Comparison of ENCODE assay signal across 25 cellular contexts in genomic region chr20:45647441-45648050, GRCh38. TPM values are rescaled to one million over a fixed set of nuclear protein-coding genes. Genes with fewer than 3 reads are reported as not detected.
DNase-seq lines count a peak whose midpoint lies in the region; ATAC-seq, FAIRE-seq and TF ChIP-seq lines count a peak whose summit lies in the region.
"Had no signal": no experiment of that assay in that cellular context is flagged by ENCODE, and none has a peak within 500 bp of the region (broad histone marks: within the 10 kb centered on the region; RNA-seq: fewer than 3 reads in every experiment).

No MANE protein-coding gene starts in this region.

- H2BK120ac ChIP-seq in H9 (ENCODE audit: low read depth, low read length, poor library complexity, severe bottlenecking): no peak overlapping the region

- no peaks in the 10 kb centered on the region for H3K79me1 ChIP-seq in H9 (ENCODE audit: insufficient read depth, low read depth, low read length, poor library complexity, severe bottlenecking)

- H3K4me2 ChIP-seq in H9 (ENCODE audit: insufficient read depth, insufficient read length, low read length): no peak overlapping the region
- no peak overlapping the region for H3K4me2 ChIP-seq in HepG2 (ENCODE audit: low read depth, low read length)
- no peak overlapping the region for H3K4me2 ChIP-seq in osteoblast (ENCODE audit: insufficient read depth, low read length)

- in situ Hi-C loops in HepG2 (cut with HindIII; ENCODE audit: extremely low pct_ligation_motif_present, low pct_unique_long_range_greater_than_20kb): no loop called here

- H3K23me2 ChIP-seq in H9 (ENCODE audit: insufficient read length, low read depth, low read length, poor library complexity, severe bottlenecking): no peaks in the 10 kb centered on the region

- no peak for DNase-seq in H9
- peak; percentile 70 for DNase-seq in RWPE2 (ENCODE audit: low spot score)
- DNase-seq in HepG2 (ENCODE audit: low spot score): no peak
- peak; percentile 17 for DNase-seq in osteoblast (ENCODE audit: insufficient read length, low spot score, missing footprints)
- DNase-seq in Peyer's patch: no peak
- no peak for DNase-seq in occipital lobe (lab: John Stamatoyannopoulos, UW)
- no peak for DNase-seq in GDM1 (lab: John Stamatoyannopoulos, UW)
- DNase-seq: BE2C; C1 segment of cervical spinal cord; CD4-positive, CD25-positive, alpha-beta regulatory T cell; CD8-positive, alpha-beta memory T cell; COR-L47; DMS 273 treated with DMSO at 0.1 percent for 48 hours; DMS53; DND-41; EL; GM23248; HFFc6 had no signal

- H2BK15ac ChIP-seq in H9 (ENCODE audit: low read depth, low read length): no peak overlapping the region

- peaks cover 21 to 29% of the 10 kb centered on the region in 2 experiments for H3K9me3 Mint-ChIP-seq in H9
- H3K9me3 Mint-ChIP-seq: CD8-positive, alpha-beta memory T cell; HFFc6 had no signal

- H2BK20ac ChIP-seq in H9 (ENCODE audit: low read depth, low read length, poor library complexity, severe bottlenecking): no peak overlapping the region

- TF ChIP-seq EP300 in HepG2 (IDR thresholded peaks at IDR 0.05; ENCODE audit: low read depth in 2 of 2, low read length in 2 of 2) (no peak), HepG2 (CRISPR knock-in tag; IDR thresholded peaks at IDR 0.05; ENCODE audit: borderline replicate concordance) (no peak)

- H3K4me3 Mint-ChIP-seq in H9: no peak overlapping the region
- H3K4me3 Mint-ChIP-seq: CD8-positive, alpha-beta memory T cell; HFFc6 had no signal

- H3K4me1 ChIP-seq in H9 (ENCODE audit: insufficient read depth, low read length): no peaks in the 10 kb centered on the region; the same call in 1 of the 2 replicates
- no peaks in the 10 kb centered on the region for H3K4me1 ChIP-seq in RWPE2 (ENCODE audit: insufficient read depth, poor library complexity, severe bottlenecking)
- H3K4me1 ChIP-seq in HepG2 (ENCODE audit: insufficient read depth, low read length): peaks cover 9% of the 10 kb centered on the region
- no peaks in the 10 kb centered on the region for H3K4me1 ChIP-seq in osteoblast (ENCODE audit: insufficient read depth, low read length)
- H3K4me1 ChIP-seq in Peyer's patch: no peaks in the 10 kb centered on the region
- H3K4me1 ChIP-seq: BE2C had no signal

- no peak overlapping the region for H3K4ac ChIP-seq in H9 (ENCODE audit: low read depth, low read length)

- FAIRE-seq in HepG2 (lab: Jason Lieb, UNC): no peak
- FAIRE-seq: GM12892, GM18507, H54 had no signal

- ATAC-seq in RWPE2 (ENCODE audit: low read depth) (peak; percentile 33; the same call in 2 of the 3 replicates), HepG2 (peak; percentile 51), HG02840 (IDR thresholded peaks at IDR 0.05; ENCODE audit: low FRiP score, unreplicated experiment) (no peak)
- ATAC-seq: HCT116 had no signal

- H2AFZ ChIP-seq in H9 (ENCODE audit: low read length) (no peak overlapping the region), HepG2 (ENCODE audit: low read length) (no peak overlapping the region), osteoblast (ENCODE audit: low read length) (no peak overlapping the region)
- H2AFZ ChIP-seq: GM23248 had no signal

- POLR2A ChIA-PET in HepG2 (lab: Yijun Ruan, JAX): no interaction called here

- no peak overlapping the region for H3T11ph ChIP-seq in H9 (ENCODE audit: low read length)

- no peak overlapping the region for H3K4me3 ChIP-seq in RWPE2 (ENCODE audit: severe bottlenecking)
- no peak overlapping the region for H3K4me3 ChIP-seq in HepG2 (replicated peaks in 1 of 3; ENCODE audit: insufficient read depth in 1 of 3, low read depth in 2 of 3, low read length in 3 of 3)
- H3K4me3 ChIP-seq in osteoblast (ENCODE audit: insufficient read depth, low read length): no peak overlapping the region
- H3K4me3 ChIP-seq in Peyer's patch: no peak overlapping the region
- H3K4me3 ChIP-seq: GM23248 had no signal

- H3K36me3 ChIP-seq in RWPE2 (ENCODE audit: low read depth) (no peaks in the 10 kb centered on the region), HepG2 (replicated peaks in 1 of 2; ENCODE audit: control insufficient read depth in 1 of 2, insufficient read depth in 2 of 2, low read length in 2 of 2) (no peaks in the 10 kb centered on the region), osteoblast (ENCODE audit: insufficient read depth, low read length) (no peaks in the 10 kb centered on the region), Peyer's patch (no peaks in the 10 kb centered on the region)
- H3K36me3 ChIP-seq: BE2C had no signal

- H2BK5ac ChIP-seq in H9 (ENCODE audit: insufficient read length, low read length): no peak overlapping the region

- TF ChIP-seq POLR2A in HepG2 (IDR thresholded peaks at IDR 0.05; ENCODE audit: insufficient read depth in 1 of 2, low read depth in 2 of 2, low read length in 2 of 2) (no peak), Peyer's patch (IDR thresholded peaks at IDR 0.05) (no peak)

- no peak overlapping the region for H2BK12ac ChIP-seq in H9 (ENCODE audit: insufficient read length, low read depth, low read length)

- H4K20me1 ChIP-seq in H9 (ENCODE audit: control insufficient read depth, insufficient read depth, insufficient read length) (no peaks in the 10 kb centered on the region), HepG2 (ENCODE audit: insufficient read depth, low read length) (no peaks in the 10 kb centered on the region), osteoblast (ENCODE audit: insufficient read depth, low read length) (no peaks in the 10 kb centered on the region)

- no CpG with 5 or more reads among the region's 1 CpG for WGBS in H9 (ENCODE audit: extremely low coverage, insufficient read length, low lambda C conversion rate)
- WGBS in HepG2 (ENCODE audit: low lambda C conversion rate): 0% methylated on average over 1 of the region's 1 CpG

- no peak for TF ChIP-seq RAD21 in HepG2 (CRISPR knock-in tag; IDR thresholded peaks at IDR 0.05)

- H3K9ac ChIP-seq in H9 (ENCODE audit: extremely low read depth, insufficient read length, low read length) (no peak overlapping the region), HepG2 (ENCODE audit: insufficient read depth, low read depth, low read length) (no peak overlapping the region)
- H3K9ac ChIP-seq: GM23248 had no signal

- intact Hi-C loops in HepG2 (cut with micrococcal nuclease; ENCODE audit: unreplicated experiment): no loop called here

- H3K36me3 Mint-ChIP-seq in H9 (ENCODE audit: insufficient read depth in 1 of 3, low read depth in 3 of 3): peaks cover 13 to 16% (median 15%) of the 10 kb centered on the region in 3 experiments
- H3K36me3 Mint-ChIP-seq: CD4-positive, CD25-positive, alpha-beta regulatory T cell; CD8-positive, alpha-beta memory T cell had no signal

- H3K4me1 Mint-ChIP-seq in H9: peaks cover 10% of the 10 kb centered on the region in 2 experiments
- H3K4me1 Mint-ChIP-seq: CD8-positive, alpha-beta memory T cell had no signal

- H4K5ac ChIP-seq in H9 (ENCODE audit: insufficient read length, low read depth, low read length): no peak overlapping the region

- no peaks in the 10 kb centered on the region for H3K9me3 ChIP-seq in H9 (ENCODE audit: control insufficient read depth, low read depth, low read length)
- no peaks in the 10 kb centered on the region for H3K9me3 ChIP-seq in RWPE2 (ENCODE audit: severe bottlenecking)
- H3K9me3 ChIP-seq in HepG2 (ENCODE audit: low read length): no peaks in the 10 kb centered on the region
- H3K9me3 ChIP-seq in osteoblast (ENCODE audit: low read depth, low read length): no peaks in the 10 kb centered on the region
- H3K9me3 ChIP-seq in Peyer's patch: no peaks in the 10 kb centered on the region
- H3K9me3 ChIP-seq: BE2C had no signal

- CTCF ChIA-PET in HepG2 (lab: Yijun Ruan, JAX; ENCODE audit: low intra/inter-chr PET ratio, low total read pairs): no interaction called here

- H3K14ac ChIP-seq in H9 (ENCODE audit: insufficient read depth, low read length): peak overlapping the region; percentile 31; the same call in 1 of the 2 replicates

- H3K27me3 ChIP-seq in H9 (ENCODE audit: insufficient read depth, low read length) (no peaks in the 10 kb centered on the region), RWPE2 (ENCODE audit: insufficient read depth, poor library complexity, severe bottlenecking) (peaks cover 13% of the 10 kb centered on the region), HepG2 (ENCODE audit: control insufficient read depth in 1 of 2, insufficient read depth in 2 of 2, low read length in 2 of 2) (peaks cover 0 to 4% of the 10 kb centered on the region in 2 experiments; a peak in 1 of 5 replicates), osteoblast (ENCODE audit: insufficient read depth, low read length) (no peaks in the 10 kb centered on the region), Peyer's patch (no peaks in the 10 kb centered on the region)
- H3K27me3 ChIP-seq: BE2C had no signal

- no peak overlapping the region for H4K91ac ChIP-seq in H9 (ENCODE audit: insufficient read length, low read depth, low read length)

- H3K27me3 Mint-ChIP-seq in H9 (ENCODE audit: low read depth): no peaks in the 10 kb centered on the region; the same call in 1 of the 2 replicates

- H3K27ac Mint-ChIP-seq in H9: peak overlapping the region in 1 of 3 experiments; percentile 40; a peak in 2 of 7 replicates
- H3K27ac Mint-ChIP-seq: CD4-positive, CD25-positive, alpha-beta regulatory T cell; CD8-positive, alpha-beta memory T cell; HFFc6 had no signal

- no peak overlapping the region for H3K18ac ChIP-seq in H9 (ENCODE audit: insufficient read length, low read depth, low read length)

- no TSS peak for BruUV-seq in HepG2 (replicated peaks; lab: Mats Ljungman, UMichigan)

- no peak overlapping the region for H4K8ac ChIP-seq in H9 (replicated peaks; ENCODE audit: insufficient read length, low read depth, low read length)

- H2AK5ac ChIP-seq in H9 (ENCODE audit: insufficient read length, low read length): no peak overlapping the region

- no peak overlapping the region for H3K27ac ChIP-seq in H9 (ENCODE audit: insufficient read length, low read depth, low read length)
- H3K27ac ChIP-seq in RWPE2 (ENCODE audit: poor library complexity, severe bottlenecking): no peak overlapping the region
- H3K27ac ChIP-seq in HepG2 (ENCODE audit: extremely low read length, insufficient read depth, low read length): no peak overlapping the region
- no peak overlapping the region for H3K27ac ChIP-seq in osteoblast (ENCODE audit: low read depth, low read length)
- H3K27ac ChIP-seq in Peyer's patch: no peak overlapping the region
- H3K27ac ChIP-seq: GM23248 had no signal

- no peak overlapping the region for H3K23ac ChIP-seq in H9 (ENCODE audit: insufficient read length, low read depth, low read length)

- H3K56ac ChIP-seq in H9 (ENCODE audit: insufficient read length, low read depth, low read length): no peak overlapping the region

- TF ChIP-seq CTCF in H9 (conservative IDR thresholded peaks at IDR 0.05) (no peak), RWPE2 (IDR thresholded peaks at IDR 0.05; ENCODE audit: poor library complexity, severe bottlenecking) (no peak), HepG2 (CRISPR knock-in tag; IDR thresholded peaks at IDR 0.05) (no peak), osteoblast (IDR thresholded peaks at IDR 0.05; ENCODE audit: extremely low read depth, low read depth, low read length) (no peak), Peyer's patch (IDR thresholded peaks at IDR 0.05) (no peak)

- H3K79me2 ChIP-seq in H9 (ENCODE audit: insufficient read depth, low read length): no peaks in the 10 kb centered on the region
- no peaks in the 10 kb centered on the region for H3K79me2 ChIP-seq in HepG2 (ENCODE audit: insufficient read depth, low read length)
- no peaks in the 10 kb centered on the region for H3K79me2 ChIP-seq in osteoblast (ENCODE audit: insufficient read depth, low read length)

RNA-seq across cellular contexts. Expression of gene WFDC9, which starts 16.5 kb away (rescaled TPM):
- total RNA-seq in H9 (2021): not detected in 2 replicates
- total RNA-seq in HepG2 (2016; rRNA removed; fragmentation: Illumina TruSeq; extraction: Trizol): not detected in 2 replicates
- not detected in 2 replicates for total RNA-seq in HepG2 (2016; cell fraction: cytosol; rRNA removed; fragmentation: Illumina TruSeq; extraction: Trizol; ENCODE audit: low read depth)
- total RNA-seq in HepG2 (2016; cell fraction: insoluble cytoplasmic fraction; rRNA removed; fragmentation: Illumina TruSeq; extraction: Trizol): not detected in 2 replicates
- total RNA-seq in HepG2 (2016; cell fraction: membrane; rRNA removed; fragmentation: Illumina TruSeq; extraction: Trizol): not detected in 2 replicates
- not detected in 2 replicates for total RNA-seq in HepG2 (2016; cell fraction: nucleus; rRNA removed; fragmentation: Illumina TruSeq; extraction: Trizol)
- not detected in 2 replicates for polyA plus RNA-seq in HepG2 (2011; rRNA removed)
- not detected in 2 replicates for polyA plus RNA-seq in HepG2 (2011; cell fraction: cytosol; rRNA removed)
- polyA plus RNA-seq in HepG2 (2011; cell fraction: nucleus; rRNA removed): not detected in 2 replicates
- not detected in 2 replicates for polyA plus RNA-seq in HepG2 (2012)
- not detected in 2 replicates for polyA plus RNA-seq in HepG2 (2016; cell fraction: cytosol; fragmentation: Illumina TruSeq; extraction: Trizol; ENCODE audit: low read depth)
- polyA plus RNA-seq in HepG2 (2016; cell fraction: insoluble cytoplasmic fraction; fragmentation: Illumina TruSeq; extraction: Trizol; ENCODE audit: low read depth): not detected in 2 replicates
- polyA plus RNA-seq in HepG2 (2016; cell fraction: membrane; fragmentation: Illumina TruSeq; extraction: Trizol; ENCODE audit: low read depth): not detected in 2 replicates
- polyA plus RNA-seq in HepG2 (2016; cell fraction: nucleus; fragmentation: Illumina TruSeq; extraction: Trizol; ENCODE audit: insufficient read depth, low read depth): not detected in 2 replicates
- polyA minus RNA-seq in HepG2 (2011; rRNA and poly(A)+ RNA removed; ENCODE audit: low replicate concordance): not detected in 2 replicates
- polyA minus RNA-seq in HepG2 (2011; cell fraction: cytosol; rRNA and poly(A)+ RNA removed): not detected in 2 replicates
- polyA minus RNA-seq in HepG2 (2011; cell fraction: nucleus; rRNA and poly(A)+ RNA removed): not detected in 2 replicates
- not detected in 2 replicates for total RNA-seq in osteoblast
- total RNA-seq in Peyer's patch: not detected
- not detected for total RNA-seq in occipital lobe
- total RNA-seq: A172; CD4-positive, CD25-positive, alpha-beta regulatory T cell; CD8-positive, alpha-beta memory T cell; G401; GM23248; HFFc6 had no signal
- polyA plus RNA-seq: CD4-positive, CD25-positive, alpha-beta regulatory T cell; CD8-positive, alpha-beta memory T cell; GM23248 had no signal

RNA-seq across cellular contexts. Expression of gene WFDC10A, which starts 18.0 kb away (rescaled TPM):
- total RNA-seq in H9 (2021) (not detected in 2 replicates), HepG2 (2016; rRNA removed; fragmentation: Illumina TruSeq; extraction: Trizol) (not detected in 2 replicates), osteoblast (not detected in 2 replicates), Peyer's patch (not detected), occipital lobe (not detected)
- total RNA-seq in HepG2 (2016; cell fraction: cytosol; rRNA removed; fragmentation: Illumina TruSeq; extraction: Trizol; ENCODE audit: low read depth): not detected in 2 replicates
- not detected in 2 replicates for total RNA-seq in HepG2 (2016; cell fraction: insoluble cytoplasmic fraction; rRNA removed; fragmentation: Illumina TruSeq; extraction: Trizol)
- total RNA-seq in HepG2 (2016; cell fraction: membrane; rRNA removed; fragmentation: Illumina TruSeq; extraction: Trizol): not detected in 2 replicates
- total RNA-seq in HepG2 (2016; cell fraction: nucleus; rRNA removed; fragmentation: Illumina TruSeq; extraction: Trizol): not detected in 2 replicates
- polyA plus RNA-seq in HepG2 (2011; rRNA removed): not detected in 2 replicates
- not detected in 2 replicates for polyA plus RNA-seq in HepG2 (2011; cell fraction: cytosol; rRNA removed)
- polyA plus RNA-seq in HepG2 (2011; cell fraction: nucleus; rRNA removed): not detected in 2 replicates
- not detected in 2 replicates for polyA plus RNA-seq in HepG2 (2012)
- polyA plus RNA-seq in HepG2 (2016; cell fraction: cytosol; fragmentation: Illumina TruSeq; extraction: Trizol; ENCODE audit: low read depth): not detected in 2 replicates
- polyA plus RNA-seq in HepG2 (2016; cell fraction: insoluble cytoplasmic fraction; fragmentation: Illumina TruSeq; extraction: Trizol; ENCODE audit: low read depth): not detected in 2 replicates
- polyA plus RNA-seq in HepG2 (2016; cell fraction: membrane; fragmentation: Illumina TruSeq; extraction: Trizol; ENCODE audit: low read depth): not detected in 2 replicates
- polyA plus RNA-seq in HepG2 (2016; cell fraction: nucleus; fragmentation: Illumina TruSeq; extraction: Trizol; ENCODE audit: insufficient read depth, low read depth): not detected in 2 replicates
- not detected in 2 replicates for polyA minus RNA-seq in HepG2 (2011; rRNA and poly(A)+ RNA removed; ENCODE audit: low replicate concordance)
- not detected in 2 replicates for polyA minus RNA-seq in HepG2 (2011; cell fraction: cytosol; rRNA and poly(A)+ RNA removed)
- polyA minus RNA-seq in HepG2 (2011; cell fraction: nucleus; rRNA and poly(A)+ RNA removed): not detected in 2 replicates
- total RNA-seq: A172; CD4-positive, CD25-positive, alpha-beta regulatory T cell; CD8-positive, alpha-beta memory T cell; G401; GM23248; HFFc6 had no signal
- polyA plus RNA-seq: CD4-positive, CD25-positive, alpha-beta regulatory T cell; CD8-positive, alpha-beta memory T cell; GM23248 had no signal

RNA-seq across cellular contexts. Expression of gene WFDC11, which starts 22.5 kb away (rescaled TPM):
- not detected in 2 replicates for total RNA-seq in H9 (2021)
- not detected in 2 replicates for total RNA-seq in HepG2 (2016; rRNA removed; fragmentation: Illumina TruSeq; extraction: Trizol)
- total RNA-seq in HepG2 (2016; cell fraction: cytosol; rRNA removed; fragmentation: Illumina TruSeq; extraction: Trizol; ENCODE audit: low read depth): not detected in 2 replicates
- total RNA-seq in HepG2 (2016; cell fraction: insoluble cytoplasmic fraction; rRNA removed; fragmentation: Illumina TruSeq; extraction: Trizol): not detected in 2 replicates
- total RNA-seq in HepG2 (2016; cell fraction: membrane; rRNA removed; fragmentation: Illumina TruSeq; extraction: Trizol): not detected in 2 replicates
- not detected in 2 replicates for total RNA-seq in HepG2 (2016; cell fraction: nucleus; rRNA removed; fragmentation: Illumina TruSeq; extraction: Trizol)
- not detected in 2 replicates for polyA plus RNA-seq in HepG2 (2011; rRNA removed)
- polyA plus RNA-seq in HepG2 (2011; cell fraction: cytosol; rRNA removed): not detected in 2 replicates
- polyA plus RNA-seq in HepG2 (2011; cell fraction: nucleus; rRNA removed): not detected in 2 replicates
- polyA plus RNA-seq in HepG2 (2012): not detected in 2 replicates
- not detected in 2 replicates for polyA plus RNA-seq in HepG2 (2016; cell fraction: cytosol; fragmentation: Illumina TruSeq; extraction: Trizol; ENCODE audit: low read depth)
- polyA plus RNA-seq in HepG2 (2016; cell fraction: insoluble cytoplasmic fraction; fragmentation: Illumina TruSeq; extraction: Trizol; ENCODE audit: low read depth): not detected in 2 replicates
- not detected in 2 replicates for polyA plus RNA-seq in HepG2 (2016; cell fraction: membrane; fragmentation: Illumina TruSeq; extraction: Trizol; ENCODE audit: low read depth)
- not detected in 2 replicates for polyA plus RNA-seq in HepG2 (2016; cell fraction: nucleus; fragmentation: Illumina TruSeq; extraction: Trizol; ENCODE audit: insufficient read depth, low read depth)
- polyA minus RNA-seq in HepG2 (2011; rRNA and poly(A)+ RNA removed; ENCODE audit: low replicate concordance): not detected in 2 replicates
- not detected in 2 replicates for polyA minus RNA-seq in HepG2 (2011; cell fraction: cytosol; rRNA and poly(A)+ RNA removed)
- polyA minus RNA-seq in HepG2 (2011; cell fraction: nucleus; rRNA and poly(A)+ RNA removed): not detected in 2 replicates
- not detected in 2 replicates for total RNA-seq in osteoblast
- not detected for total RNA-seq in Peyer's patch
- not detected for total RNA-seq in occipital lobe
- total RNA-seq: A172; CD4-positive, CD25-positive, alpha-beta regulatory T cell; CD8-positive, alpha-beta memory T cell; G401; GM23248; HFFc6 had no signal
- polyA plus RNA-seq: CD4-positive, CD25-positive, alpha-beta regulatory T cell; CD8-positive, alpha-beta memory T cell; GM23248 had no signal

RNA-seq across cellular contexts. Expression of gene WFDC13, which starts 54.3 kb away (rescaled TPM):
- total RNA-seq in H9 (2021) (not detected in 2 replicates), HepG2 (2016; rRNA removed; fragmentation: Illumina TruSeq; extraction: Trizol) (not detected in 2 replicates), osteoblast (not detected in 2 replicates), Peyer's patch (not detected), occipital lobe (not detected)
- not detected in 2 replicates for total RNA-seq in HepG2 (2016; cell fraction: cytosol; rRNA removed; fragmentation: Illumina TruSeq; extraction: Trizol; ENCODE audit: low read depth)
- total RNA-seq in HepG2 (2016; cell fraction: insoluble cytoplasmic fraction; rRNA removed; fragmentation: Illumina TruSeq; extraction: Trizol): not detected in 2 replicates
- not detected in 2 replicates for total RNA-seq in HepG2 (2016; cell fraction: membrane; rRNA removed; fragmentation: Illumina TruSeq; extraction: Trizol)
- not detected in 2 replicates for total RNA-seq in HepG2 (2016; cell fraction: nucleus; rRNA removed; fragmentation: Illumina TruSeq; extraction: Trizol)
- polyA plus RNA-seq in HepG2 (2011; rRNA removed): not detected in 2 replicates
- polyA plus RNA-seq in HepG2 (2011; cell fraction: cytosol; rRNA removed): not detected in 2 replicates
- polyA plus RNA-seq in HepG2 (2011; cell fraction: nucleus; rRNA removed): not detected in 2 replicates
- not detected in 2 replicates for polyA plus RNA-seq in HepG2 (2012)
- not detected in 2 replicates for polyA plus RNA-seq in HepG2 (2016; cell fraction: cytosol; fragmentation: Illumina TruSeq; extraction: Trizol; ENCODE audit: low read depth)
- polyA plus RNA-seq in HepG2 (2016; cell fraction: insoluble cytoplasmic fraction; fragmentation: Illumina TruSeq; extraction: Trizol; ENCODE audit: low read depth): not detected in 2 replicates
- not detected in 2 replicates for polyA plus RNA-seq in HepG2 (2016; cell fraction: membrane; fragmentation: Illumina TruSeq; extraction: Trizol; ENCODE audit: low read depth)
- polyA plus RNA-seq in HepG2 (2016; cell fraction: nucleus; fragmentation: Illumina TruSeq; extraction: Trizol; ENCODE audit: insufficient read depth, low read depth): not detected in 2 replicates
- not detected in 2 replicates for polyA minus RNA-seq in HepG2 (2011; rRNA and poly(A)+ RNA removed; ENCODE audit: low replicate concordance)
- polyA minus RNA-seq in HepG2 (2011; cell fraction: cytosol; rRNA and poly(A)+ RNA removed): not detected in 2 replicates
- polyA minus RNA-seq in HepG2 (2011; cell fraction: nucleus; rRNA and poly(A)+ RNA removed): not detected in 2 replicates
- total RNA-seq: A172; CD4-positive, CD25-positive, alpha-beta regulatory T cell; CD8-positive, alpha-beta memory T cell; G401; GM23248; HFFc6 had no signal
- polyA plus RNA-seq: CD4-positive, CD25-positive, alpha-beta regulatory T cell; CD8-positive, alpha-beta memory T cell; GM23248 had no signal

RNA-seq across cellular contexts. Expression of gene WFDC10B, which starts 57.3 kb away (rescaled TPM):
- total RNA-seq in H9 (2021) (not detected in 2 replicates), HepG2 (2016; rRNA removed; fragmentation: Illumina TruSeq; extraction: Trizol) (not detected in 2 replicates), osteoblast (not detected in 2 replicates), Peyer's patch (not detected), occipital lobe (not detected)
- not detected in 2 replicates for total RNA-seq in HepG2 (2016; cell fraction: cytosol; rRNA removed; fragmentation: Illumina TruSeq; extraction: Trizol; ENCODE audit: low read depth)
- total RNA-seq in HepG2 (2016; cell fraction: insoluble cytoplasmic fraction; rRNA removed; fragmentation: Illumina TruSeq; extraction: Trizol): not detected in 2 replicates
- not detected in 2 replicates for total RNA-seq in HepG2 (2016; cell fraction: membrane; rRNA removed; fragmentation: Illumina TruSeq; extraction: Trizol)
- total RNA-seq in HepG2 (2016; cell fraction: nucleus; rRNA removed; fragmentation: Illumina TruSeq; extraction: Trizol): not detected in 2 replicates
- polyA plus RNA-seq in HepG2 (2011; rRNA removed): 0.24 TPM in 1 of 2 replicates, not detected in the other
- polyA plus RNA-seq in HepG2 (2011; cell fraction: cytosol; rRNA removed): not detected in 2 replicates
- polyA plus RNA-seq in HepG2 (2011; cell fraction: nucleus; rRNA removed): 0.38 TPM in 1 of 2 replicates, not detected in the other
- not detected in 2 replicates for polyA plus RNA-seq in HepG2 (2012)
- not detected in 2 replicates for polyA plus RNA-seq in HepG2 (2016; cell fraction: cytosol; fragmentation: Illumina TruSeq; extraction: Trizol; ENCODE audit: low read depth)
- polyA plus RNA-seq in HepG2 (2016; cell fraction: insoluble cytoplasmic fraction; fragmentation: Illumina TruSeq; extraction: Trizol; ENCODE audit: low read depth): not detected in 2 replicates
- not detected in 2 replicates for polyA plus RNA-seq in HepG2 (2016; cell fraction: membrane; fragmentation: Illumina TruSeq; extraction: Trizol; ENCODE audit: low read depth)
- not detected in 2 replicates for polyA plus RNA-seq in HepG2 (2016; cell fraction: nucleus; fragmentation: Illumina TruSeq; extraction: Trizol; ENCODE audit: insufficient read depth, low read depth)
- polyA minus RNA-seq in HepG2 (2011; rRNA and poly(A)+ RNA removed; ENCODE audit: low replicate concordance): not detected in 2 replicates
- polyA minus RNA-seq in HepG2 (2011; cell fraction: cytosol; rRNA and poly(A)+ RNA removed): not detected in 2 replicates
- not detected in 2 replicates for polyA minus RNA-seq in HepG2 (2011; cell fraction: nucleus; rRNA and poly(A)+ RNA removed)
- total RNA-seq: A172; CD4-positive, CD25-positive, alpha-beta regulatory T cell; CD8-positive, alpha-beta memory T cell; G401; GM23248; HFFc6 had no signal
- polyA plus RNA-seq: CD4-positive, CD25-positive, alpha-beta regulatory T cell; CD8-positive, alpha-beta memory T cell; GM23248 had no signal

Comparison
In these comparisons a context has a peak if more than half of its experiments do, and no peak if none do; other contexts are left out.
1. DNase-seq: peak in RWPE2 (single experiment) and osteoblast (single experiment); none in H9 (single experiment), HepG2 (single experiment), Peyer's patch (0 of 3), occipital lobe (single experiment) and GDM1 (single experiment).